In the genomic region with DNA sequence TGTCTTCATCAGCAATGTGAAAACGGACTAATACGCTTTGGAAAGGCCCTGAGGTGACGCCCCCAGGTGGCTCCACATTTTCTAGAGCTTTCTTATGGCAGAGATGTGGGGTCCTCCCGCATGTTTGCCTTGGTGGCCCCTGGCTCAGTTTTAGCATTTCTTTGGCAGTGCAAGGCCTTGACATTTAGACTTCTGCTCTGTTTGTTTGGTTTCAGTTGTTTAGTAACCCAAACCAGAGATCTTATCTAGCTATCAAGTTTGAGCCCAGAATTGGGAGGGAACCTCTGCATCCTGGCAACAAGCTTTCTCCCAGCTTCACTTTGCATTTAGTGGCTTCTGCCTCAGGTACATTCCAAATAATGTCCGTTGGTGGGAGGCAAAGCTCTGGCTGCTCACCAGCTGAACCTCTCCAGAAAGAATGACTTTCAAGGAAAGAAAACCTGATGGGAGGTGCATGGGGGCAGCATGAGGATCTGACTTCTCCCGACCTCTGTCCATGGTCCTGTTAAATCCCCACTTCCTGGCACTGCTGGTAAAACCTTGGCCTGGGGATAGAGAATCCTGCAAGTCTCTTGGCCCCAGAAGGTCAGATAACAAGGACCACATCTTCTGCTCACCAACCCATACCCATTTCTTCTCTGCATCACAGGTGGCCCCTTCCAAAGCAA, we compare ENCODE assay signal across 1 cellular context.
A peak's percentile ranks its signal among the peaks of the same experiment; 100 is the strongest.
TF ChIP-seq lines count a peak whose summit lies in the region.

No MANE protein-coding gene starts in this region.

TF ChIP-seq in GM23338, 12 proteins besides CTCF, POLR2A, EP300 and RAD21:
- TF ChIP-seq, protein P1, sequence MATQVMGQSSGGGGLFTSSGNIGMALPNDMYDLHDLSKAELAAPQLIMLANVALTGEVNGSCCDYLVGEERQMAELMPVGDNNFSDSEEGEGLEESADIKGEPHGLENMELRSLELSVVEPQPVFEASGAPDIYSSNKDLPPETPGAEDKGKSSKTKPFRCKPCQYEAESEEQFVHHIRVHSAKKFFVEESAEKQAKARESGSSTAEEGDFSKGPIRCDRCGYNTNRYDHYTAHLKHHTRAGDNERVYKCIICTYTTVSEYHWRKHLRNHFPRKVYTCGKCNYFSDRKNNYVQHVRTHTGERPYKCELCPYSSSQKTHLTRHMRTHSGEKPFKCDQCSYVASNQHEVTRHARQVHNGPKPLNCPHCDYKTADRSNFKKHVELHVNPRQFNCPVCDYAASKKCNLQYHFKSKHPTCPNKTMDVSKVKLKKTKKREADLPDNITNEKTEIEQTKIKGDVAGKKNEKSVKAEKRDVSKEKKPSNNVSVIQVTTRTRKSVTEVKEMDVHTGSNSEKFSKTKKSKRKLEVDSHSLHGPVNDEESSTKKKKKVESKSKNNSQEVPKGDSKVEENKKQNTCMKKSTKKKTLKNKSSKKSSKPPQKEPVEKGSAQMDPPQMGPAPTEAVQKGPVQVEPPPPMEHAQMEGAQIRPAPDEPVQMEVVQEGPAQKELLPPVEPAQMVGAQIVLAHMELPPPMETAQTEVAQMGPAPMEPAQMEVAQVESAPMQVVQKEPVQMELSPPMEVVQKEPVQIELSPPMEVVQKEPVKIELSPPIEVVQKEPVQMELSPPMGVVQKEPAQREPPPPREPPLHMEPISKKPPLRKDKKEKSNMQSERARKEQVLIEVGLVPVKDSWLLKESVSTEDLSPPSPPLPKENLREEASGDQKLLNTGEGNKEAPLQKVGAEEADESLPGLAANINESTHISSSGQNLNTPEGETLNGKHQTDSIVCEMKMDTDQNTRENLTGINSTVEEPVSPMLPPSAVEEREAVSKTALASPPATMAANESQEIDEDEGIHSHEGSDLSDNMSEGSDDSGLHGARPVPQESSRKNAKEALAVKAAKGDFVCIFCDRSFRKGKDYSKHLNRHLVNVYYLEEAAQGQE (IDR thresholded peaks at IDR 0.05; ENCODE audit: unreplicated experiment): peak; percentile 62
- no peak for TF ChIP-seq STAT1 (IDR thresholded peaks at IDR 0.05; ENCODE audit: unreplicated experiment)
